Comparison of ENCODE assay signal across 30 cellular contexts in the genomic region with DNA sequence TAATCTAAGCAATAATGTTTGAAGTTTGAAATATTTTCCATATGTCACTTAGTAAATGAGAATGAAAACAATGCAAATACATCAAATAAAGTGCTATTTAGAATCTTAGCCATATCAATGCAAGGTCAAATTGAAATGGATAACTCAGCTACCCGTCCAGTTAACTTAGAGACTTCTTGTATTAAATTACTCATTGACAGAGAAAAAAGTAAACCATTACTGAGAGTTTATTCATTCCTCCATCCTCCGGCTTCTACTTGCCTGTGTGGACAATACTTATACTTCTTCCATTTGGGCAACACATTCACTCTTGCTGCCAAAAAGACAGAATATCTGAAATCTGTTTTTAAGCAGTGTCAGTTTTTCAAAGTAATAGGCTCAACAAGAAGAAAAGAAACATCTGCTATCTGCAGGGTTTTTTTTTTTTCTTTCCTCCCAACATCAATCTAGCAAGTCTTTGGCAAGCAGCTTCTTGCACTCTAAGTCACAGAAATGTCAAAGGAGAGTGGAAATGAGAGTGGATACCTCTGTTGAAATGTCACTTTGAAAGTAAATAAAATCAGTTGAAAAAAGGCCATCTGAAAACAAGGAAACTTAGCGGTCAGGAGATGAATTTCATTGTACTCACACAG.
DNase-seq lines count a peak whose midpoint lies in the region; ATAC-seq and TF ChIP-seq lines count a peak whose summit lies in the region.
"Had no signal": no experiment of that assay in that cellular context is flagged by ENCODE, and none has a peak within 500 bp of the region (broad histone marks: within the 10 kb centered on the region; RNA-seq: fewer than 3 reads in every experiment).

No MANE protein-coding gene starts in this region.

- no peak for TF ChIP-seq RAD21 in neural cell (conservative IDR thresholded peaks at IDR 0.05)

- DNase-seq in astrocyte of the hippocampus (ENCODE audit: low read depth, low spot score) (peak; percentile 1), NCI-H1930 (lab: John Stamatoyannopoulos, UW) (no peak), Caco-2 (no peak)
- no peak for DNase-seq in activated CD8-positive, alpha-beta memory T cell treated with anti-CD3 and anti-CD28 coated beads, Interleukin-2, amount 10 ng/mL, durations not matched to agents 7 days and 5 days
- DNase-seq: activated CD4-positive, alpha-beta T cell treated with anti-CD3 and anti-CD28 coated beads, Interleukin-2, amount 50 U/mL, for 48 hours; activated effector memory CD4-positive, alpha-beta T cell treated with Interleukin-2 at 50 U/mL for 16 hours; activated naive CD8-positive, alpha-beta T cell treated with anti-CD3 and anti-CD28 coated beads, Interleukin-2, amount 10 ng/mL, durations not matched to agents 7 days and 5 days; body of pancreas; effector CD4-positive, alpha-beta T cell; gastrocnemius medialis; HCEC 1CT; NCI-H1694 treated with DMSO at 0.1 percent for 48 hours; NCI-H226; NCI-H82; OCI-M1; pancreas; right lobe of liver; stimulated activated CD4-positive, alpha-beta T cell treated with anti-CD3 and anti-CD28 coated beads, Interleukin-12 subunit alpha, Interleukin-12 subunit beta, amount 100 ng/mL, for 4 hours; stimulated activated CD4-positive, alpha-beta T cell treated with anti-CD3 and anti-CD28 coated beads, Interleukin-4, amount 100 ng/mL, for 4 hours; stimulated activated naive CD4-positive, alpha-beta T cell; T1000 had no signal

- H3K9me2 ChIP-seq in neural cell (ENCODE audit: insufficient read depth, low read length) = no peaks in the 10 kb centered on the region

- H3K9ac ChIP-seq in neural cell (ENCODE audit: low read length) = no peak overlapping the region

- H3K27me3 ChIP-seq in neural cell (ENCODE audit: insufficient read depth, low read depth, low read length) (no peaks in the 10 kb centered on the region), Caco-2 (replicated peaks; ENCODE audit: control insufficient read depth, insufficient read depth, low read length) (no peaks in the 10 kb centered on the region)
- H3K27me3 ChIP-seq: body of pancreas, gastrocnemius medialis, hepatocyte, pancreas, right lobe of liver had no signal

- no peak for TF ChIP-seq CTCF in neural cell (IDR thresholded peaks at IDR 0.05; ENCODE audit: poor library complexity, severe bottlenecking)
- TF ChIP-seq CTCF in Caco-2 (IDR thresholded peaks at IDR 0.05; ENCODE audit: insufficient read depth in 1 of 2, low read depth in 1 of 2, low read length in 1 of 2, severe bottlenecking in 1 of 2, unreplicated experiment in 1 of 2) = no peak

- ATAC-seq in GM19397 (IDR thresholded peaks at IDR 0.05; ENCODE audit: unreplicated experiment) (peak; percentile 60), HG03139 (IDR thresholded peaks at IDR 0.05; ENCODE audit: unreplicated experiment) (peak; percentile 70)
- no peak for ATAC-seq in activated CD8-positive, alpha-beta memory T cell treated with anti-CD3 and anti-CD28 coated beads, Interleukin-2, amount 10 ng/mL, durations not matched to agents 7 days and 5 days
- ATAC-seq: body of pancreas; gastrocnemius medialis; natural killer cell treated with Interleukin-12 subunit alpha and Interleukin-12 subunit beta and Interleukin-15 and Interleukin-18, amount 100 ng/mL, for 72 hours; pancreas; right lobe of liver had no signal

- BruUV-seq in Caco-2 (replicated peaks; lab: Mats Ljungman, UMichigan) = no TSS peak

- POLR2A ChIA-PET in Caco-2 (lab: Charles Lee) = no interaction called here

- H3K4me1 ChIP-seq in Caco-2 = no peaks in the 10 kb centered on the region
- H3K4me1 ChIP-seq: body of pancreas, gastrocnemius medialis, pancreas, right lobe of liver had no signal

- intact Hi-C loops in Caco-2 (cut with micrococcal nuclease; ENCODE audit: unreplicated experiment) = no loop called here

- no peak overlapping the region for H3K27ac ChIP-seq in neural cell (ENCODE audit: low read length)
- H3K27ac ChIP-seq: body of pancreas, C4-2B, epithelial cell of prostate, gastrocnemius medialis, hepatocyte, HL-60, pancreas, right lobe of liver, thoracic aorta had no signal

- no peaks in the 10 kb centered on the region for H3K4me1 Mint-ChIP-seq in activated CD8-positive, alpha-beta memory T cell treated with anti-CD3 and anti-CD28 coated beads, Interleukin-2, amount 10 ng/mL, durations not matched to agents 7 days and 5 days
- H3K4me1 Mint-ChIP-seq in Caco-2 (ENCODE audit: low read depth, unreplicated experiment) = no peaks in the 10 kb centered on the region
- H3K4me1 Mint-ChIP-seq: activated naive CD8-positive, alpha-beta T cell treated with anti-CD3 and anti-CD28 coated beads, Interleukin-2, amount 10 ng/mL, durations not matched to agents 7 days and 5 days had no signal

- TF ChIP-seq EP300 in neural cell (conservative IDR thresholded peaks at IDR 0.05; ENCODE audit: poor library complexity, severe bottlenecking) = peak; percentile 90

- no peaks in the 10 kb centered on the region for H3K79me2 ChIP-seq in neural cell (replicated peaks; ENCODE audit: insufficient read depth, low read length)
- H3K79me2 ChIP-seq: hepatocyte had no signal

- H3K4me2 ChIP-seq in neural cell (ENCODE audit: low read length) = no peak overlapping the region
- H3K4me2 ChIP-seq: hepatocyte had no signal

- CTCF ChIA-PET in activated CD8-positive, alpha-beta memory T cell treated with anti-CD3 and anti-CD28 coated beads, Interleukin-2, amount 10 ng/mL, durations not matched to agents 7 days and 5 days (lab: Charles Lee) = no interaction called here
- CTCF ChIA-PET in Caco-2 (lab: Charles Lee) = no interaction called here

- no peak overlapping the region for H3K4me3 Mint-ChIP-seq in activated CD8-positive, alpha-beta memory T cell treated with anti-CD3 and anti-CD28 coated beads, Interleukin-2, amount 10 ng/mL, durations not matched to agents 7 days and 5 days
- H3K4me3 Mint-ChIP-seq in Caco-2 (ENCODE audit: unreplicated experiment) = no peak overlapping the region
- H3K4me3 Mint-ChIP-seq: activated naive CD8-positive, alpha-beta T cell treated with anti-CD3 and anti-CD28 coated beads, Interleukin-2, amount 10 ng/mL, durations not matched to agents 7 days and 5 days; natural killer cell treated with Interleukin-12 subunit alpha and Interleukin-12 subunit beta and Interleukin-15 and Interleukin-18, amount 100 ng/mL, for 72 hours had no signal

- H3K4me3 ChIP-seq in neural cell (ENCODE audit: low read length) (no peak overlapping the region), Caco-2 (ENCODE audit: low read depth, low read length) (no peak overlapping the region)
- H3K4me3 ChIP-seq: body of pancreas, gastrocnemius medialis, hepatocyte, pancreas, right lobe of liver, thoracic aorta had no signal

- H4K20me1 ChIP-seq in neural cell (ENCODE audit: insufficient read depth) = no peaks in the 10 kb centered on the region

- H3K36me3 ChIP-seq in neural cell (ENCODE audit: insufficient read depth, low read length) (no peaks in the 10 kb centered on the region), Caco-2 (ENCODE audit: control insufficient read depth, insufficient read depth, low read length) (no peaks in the 10 kb centered on the region)
- H3K36me3 ChIP-seq: gastrocnemius medialis, pancreas, right lobe of liver, thoracic aorta had no signal

- H3K27ac Mint-ChIP-seq in activated CD8-positive, alpha-beta memory T cell treated with anti-CD3 and anti-CD28 coated beads, Interleukin-2, amount 10 ng/mL, durations not matched to agents 7 days and 5 days = no peak overlapping the region
- H3K27ac Mint-ChIP-seq in Caco-2 (ENCODE audit: unreplicated experiment) = no peak overlapping the region
- H3K27ac Mint-ChIP-seq: activated naive CD8-positive, alpha-beta T cell treated with anti-CD3 and anti-CD28 coated beads, Interleukin-2, amount 10 ng/mL, durations not matched to agents 7 days and 5 days; natural killer cell treated with Interleukin-12 subunit alpha and Interleukin-12 subunit beta and Interleukin-15 and Interleukin-18, amount 100 ng/mL, for 72 hours had no signal

- no peaks in the 10 kb centered on the region for H3K36me3 Mint-ChIP-seq in activated CD8-positive, alpha-beta memory T cell treated with anti-CD3 and anti-CD28 coated beads, Interleukin-2, amount 10 ng/mL, durations not matched to agents 7 days and 5 days
- H3K36me3 Mint-ChIP-seq in Caco-2 (ENCODE audit: insufficient read depth, unreplicated experiment) = no peaks in the 10 kb centered on the region
- H3K36me3 Mint-ChIP-seq: activated naive CD8-positive, alpha-beta T cell treated with anti-CD3 and anti-CD28 coated beads, Interleukin-2, amount 10 ng/mL, durations not matched to agents 7 days and 5 days; natural killer cell treated with Interleukin-12 subunit alpha and Interleukin-12 subunit beta and Interleukin-15 and Interleukin-18, amount 100 ng/mL, for 72 hours had no signal

- H3F3A ChIP-seq in neural cell (ENCODE audit: insufficient read depth, low read length, poor library complexity, severe bottlenecking) = no peaks in the 10 kb centered on the region

- no peaks in the 10 kb centered on the region for H3K27me3 Mint-ChIP-seq in activated CD8-positive, alpha-beta memory T cell treated with anti-CD3 and anti-CD28 coated beads, Interleukin-2, amount 10 ng/mL, durations not matched to agents 7 days and 5 days
- H3K27me3 Mint-ChIP-seq in Caco-2 (ENCODE audit: insufficient read depth, unreplicated experiment) = no peaks in the 10 kb centered on the region
- H3K27me3 Mint-ChIP-seq: activated naive CD8-positive, alpha-beta T cell treated with anti-CD3 and anti-CD28 coated beads, Interleukin-2, amount 10 ng/mL, durations not matched to agents 7 days and 5 days; natural killer cell treated with Interleukin-12 subunit alpha and Interleukin-12 subunit beta and Interleukin-15 and Interleukin-18, amount 100 ng/mL, for 72 hours had no signal

- no peak overlapping the region for H2AFZ ChIP-seq in neural cell (ENCODE audit: low read depth, low read length)
- H2AFZ ChIP-seq: hepatocyte had no signal

- peaks cover 3% of the 10 kb centered on the region for H3K9me3 Mint-ChIP-seq in activated CD8-positive, alpha-beta memory T cell treated with anti-CD3 and anti-CD28 coated beads, Interleukin-2, amount 10 ng/mL, durations not matched to agents 7 days and 5 days (ENCODE audit: low read depth)
- no peaks in the 10 kb centered on the region for H3K9me3 Mint-ChIP-seq in Caco-2 (ENCODE audit: unreplicated experiment)
- H3K9me3 Mint-ChIP-seq: activated naive CD8-positive, alpha-beta T cell treated with anti-CD3 and anti-CD28 coated beads, Interleukin-2, amount 10 ng/mL, durations not matched to agents 7 days and 5 days; natural killer cell treated with Interleukin-12 subunit alpha and Interleukin-12 subunit beta and Interleukin-15 and Interleukin-18, amount 100 ng/mL, for 72 hours had no signal

- H3K9me3 ChIP-seq in neural cell (ENCODE audit: low read length) (no peaks in the 10 kb centered on the region), Caco-2 (no peaks in the 10 kb centered on the region; the same call in 1 of the 2 replicates)
- H3K9me3 ChIP-seq: body of pancreas, pancreas, right lobe of liver, thoracic aorta had no signal

TF ChIP-seq in neural cell, 6 proteins besides CTCF, POLR2A, EP300 and RAD21 (continues in another document):
- TF ChIP-seq SMC3 (conservative IDR thresholded peaks at IDR 0.05; ENCODE audit: poor library complexity) (no peak), POLR2AphosphoS5 (IDR thresholded peaks at IDR 0.05) (peak; percentile 58)
